Comparison of ENCODE assay signal across 1 cellular context in the genomic region with DNA sequence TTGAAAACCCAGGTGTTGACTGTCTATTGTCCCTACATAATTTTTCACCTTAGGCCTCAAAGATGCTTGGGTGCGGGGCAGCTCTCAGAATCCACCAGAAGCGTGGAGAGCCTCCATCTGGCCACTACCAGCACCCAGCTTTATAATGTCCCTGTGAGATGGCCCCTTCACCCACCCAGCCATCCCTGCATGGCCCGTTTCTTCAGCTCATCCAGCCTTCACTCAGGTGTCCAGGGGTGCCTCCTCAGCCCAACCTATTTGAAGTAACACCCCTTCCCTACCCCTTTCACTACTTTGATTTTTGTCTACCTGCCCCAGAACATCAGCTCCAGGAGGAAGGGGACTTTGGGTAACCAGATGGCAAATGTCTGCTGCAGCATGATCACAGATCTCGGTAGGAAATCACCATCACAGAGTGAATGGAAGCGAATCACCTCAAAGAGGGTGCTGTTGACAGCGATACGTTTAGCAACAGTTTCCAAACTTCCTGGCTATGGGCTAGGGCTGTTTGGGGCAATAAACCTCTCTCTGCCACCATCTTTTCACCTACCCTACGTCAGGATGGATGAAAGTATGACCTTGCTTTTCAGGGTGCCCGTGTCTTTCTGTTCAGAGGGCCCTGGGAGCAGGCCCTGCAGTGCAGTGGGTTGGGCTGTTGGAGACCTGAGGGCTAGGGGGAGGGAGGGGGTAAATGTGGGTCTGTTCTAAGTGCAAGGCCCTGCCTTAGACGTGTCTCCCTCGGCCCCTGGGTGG.
TF ChIP-seq lines count a peak whose summit lies in the region.

No MANE protein-coding gene starts in this region.

TF ChIP-seq in HepG2, 621 proteins besides CTCF, POLR2A, EP300 and RAD21 (continued from another document):
- TF ChIP-seq SMYD3 (CRISPR knock-in tag; IDR thresholded peaks at IDR 0.05) (0 out of 2 replicates have a peak, but pooled peaks have one; percentile 36), SMAD9 (CRISPR knock-in tag; IDR thresholded peaks at IDR 0.05) (no peak), FOXK2 (IDR thresholded peaks at IDR 0.05) (no peak), ZNF274 (CRISPR knock-in tag; IDR thresholded peaks at IDR 0.05) (peak; percentile 68; the same call in 1 of the 2 replicates), FOXK1 (CRISPR knock-in tag; IDR thresholded peaks at IDR 0.05; ENCODE audit: borderline replicate concordance, low read depth) (no peak), HMGXB3 (CRISPR knock-in tag; IDR thresholded peaks at IDR 0.05; ENCODE audit: borderline replicate concordance) (no peak), IKZF4 (CRISPR knock-in tag; IDR thresholded peaks at IDR 0.05; ENCODE audit: borderline replicate concordance, low read depth, not compliant biosample characterization) (peak; percentile 47), AHR (CRISPR knock-in tag; IDR thresholded peaks at IDR 0.05) (0 out of 2 replicates have a peak, but pooled peaks have one; percentile 9), PRDM4 (CRISPR knock-in tag; IDR thresholded peaks at IDR 0.05; ENCODE audit: borderline replicate concordance) (no peak), STAG1 (CRISPR knock-in tag; IDR thresholded peaks at IDR 0.05) (no peak), KAT8 (CRISPR knock-in tag; IDR thresholded peaks at IDR 0.05) (no peak), ZNF710 (CRISPR knock-in tag; IDR thresholded peaks at IDR 0.05; ENCODE audit: borderline replicate concordance) (no peak), ZSCAN12 (CRISPR knock-in tag; IDR thresholded peaks at IDR 0.05) (no peak), ZNF556 (CRISPR knock-in tag; IDR thresholded peaks at IDR 0.05; ENCODE audit: borderline replicate concordance) (0 out of 2 replicates have a peak, but pooled peaks have one; percentile 52), DMTF1 (CRISPR knock-in tag; IDR thresholded peaks at IDR 0.05) (no peak), GABPB1 (CRISPR knock-in tag; IDR thresholded peaks at IDR 0.05) (no peak), KLF15 (CRISPR knock-in tag; IDR thresholded peaks at IDR 0.05; ENCODE audit: borderline replicate concordance) (no peak), MTA1 (CRISPR knock-in tag; IDR thresholded peaks at IDR 0.05; ENCODE audit: borderline replicate concordance) (peak; percentile 53; the same call in 1 of the 2 replicates), ZNF746 (CRISPR knock-in tag; IDR thresholded peaks at IDR 0.05) (0 out of 2 replicates have a peak, but pooled peaks have one; percentile 38), SAP130 (CRISPR knock-in tag; IDR thresholded peaks at IDR 0.05; ENCODE audit: low read depth) (no peak), DPF2 (CRISPR knock-in tag; IDR thresholded peaks at IDR 0.05; ENCODE audit: borderline replicate concordance, low read depth) (no peak), MYC (CRISPR knock-in tag; IDR thresholded peaks at IDR 0.05; ENCODE audit: borderline replicate concordance) (no peak), ZNF572 (CRISPR knock-in tag; IDR thresholded peaks at IDR 0.05) (0 out of 2 replicates have a peak, but pooled peaks have one; percentile 49), NFATC3 (CRISPR knock-in tag; IDR thresholded peaks at IDR 0.05) (0 out of 2 replicates have a peak, but pooled peaks have one; percentile 55), ZFYVE20 (CRISPR knock-in tag; IDR thresholded peaks at IDR 0.05; ENCODE audit: borderline replicate concordance, low read depth) (0 out of 2 replicates have a peak, but pooled peaks have one; percentile 39), SIX1 (CRISPR knock-in tag; IDR thresholded peaks at IDR 0.05; ENCODE audit: borderline replicate concordance) (no peak), ZNF354B (CRISPR knock-in tag; IDR thresholded peaks at IDR 0.05) (peak; percentile 41; the same call in 1 of the 2 replicates)
- TF ChIP-seq, protein P1, sequence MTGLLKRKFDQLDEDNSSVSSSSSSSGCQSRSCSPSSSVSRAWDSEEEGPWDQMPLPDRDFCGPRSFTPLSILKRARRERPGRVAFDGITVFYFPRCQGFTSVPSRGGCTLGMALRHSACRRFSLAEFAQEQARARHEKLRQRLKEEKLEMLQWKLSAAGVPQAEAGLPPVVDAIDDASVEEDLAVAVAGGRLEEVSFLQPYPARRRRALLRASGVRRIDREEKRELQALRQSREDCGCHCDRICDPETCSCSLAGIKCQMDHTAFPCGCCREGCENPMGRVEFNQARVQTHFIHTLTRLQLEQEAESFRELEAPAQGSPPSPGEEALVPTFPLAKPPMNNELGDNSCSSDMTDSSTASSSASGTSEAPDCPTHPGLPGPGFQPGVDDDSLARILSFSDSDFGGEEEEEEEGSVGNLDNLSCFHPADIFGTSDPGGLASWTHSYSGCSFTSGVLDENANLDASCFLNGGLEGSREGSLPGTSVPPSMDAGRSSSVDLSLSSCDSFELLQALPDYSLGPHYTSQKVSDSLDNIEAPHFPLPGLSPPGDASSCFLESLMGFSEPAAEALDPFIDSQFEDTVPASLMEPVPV (CRISPR knock-in tag; IDR thresholded peaks at IDR 0.05): 0 out of 2 replicates have a peak, but pooled peaks have one; percentile 39
- TF ChIP-seq, protein P2, sequence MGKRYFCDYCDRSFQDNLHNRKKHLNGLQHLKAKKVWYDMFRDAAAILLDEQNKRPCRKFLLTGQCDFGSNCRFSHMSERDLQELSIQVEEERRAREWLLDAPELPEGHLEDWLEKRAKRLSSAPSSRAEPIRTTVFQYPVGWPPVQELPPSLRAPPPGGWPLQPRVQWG (CRISPR knock-in tag; IDR thresholded peaks at IDR 0.05; ENCODE audit: borderline replicate concordance, low read depth): no peak
